8 cellular contexts compared by ENCODE assay signal in genomic region chr9:1009101-1009707, GRCh38. TPM values are rescaled to one million over a fixed set of nuclear protein-coding genes. Genes with fewer than 3 reads are reported as not detected.
DNase-seq lines count a peak whose midpoint lies in the region; ATAC-seq and TF ChIP-seq lines count a peak whose summit lies in the region.

No MANE protein-coding gene starts in this region.

- H3K4me3 Mint-ChIP-seq in CD14-positive monocyte = no peak overlapping the region
- no peak overlapping the region for H3K4me3 Mint-ChIP-seq in activated CD4-positive, alpha-beta T cell treated with anti-CD3 and anti-CD28 coated beads, Interleukin-2, amount 10 ng/mL, durations not matched to agents 24 days and 14 days

- intact Hi-C loops in CD14-positive monocyte (cut with micrococcal nuclease) = loop anchor here (2.0 to 10.0 kb wide), 5 partner anchors 114 to 534 kb away; no protein-coding TSS in a partner anchor
- intact Hi-C loops in activated CD4-positive, alpha-beta T cell treated with anti-CD3 and anti-CD28 coated beads, Interleukin-2, amount 10 ng/mL, durations not matched to agents 24 days and 14 days (cut with micrococcal nuclease) = loop anchor here (1.0 to 5.0 kb wide), 3 partner anchors 38 to 396 kb away; no protein-coding TSS in a partner anchor

- peak overlapping the region in 2 of 7 donors; percentile 38 to 71 for H3K27ac Mint-ChIP-seq in CD14-positive monocyte
- no peak overlapping the region for H3K27ac Mint-ChIP-seq in activated CD4-positive, alpha-beta T cell treated with anti-CD3 and anti-CD28 coated beads, Interleukin-2, amount 10 ng/mL, durations not matched to agents 24 days and 14 days

- peak; percentile 91 for ATAC-seq in GM19035 (IDR thresholded peaks at IDR 0.05; ENCODE audit: unreplicated experiment)
- peak; percentile 93 for ATAC-seq in HG03139 (IDR thresholded peaks at IDR 0.05; ENCODE audit: unreplicated experiment)

- no peaks in the 10 kb centered on the region for H3K36me3 Mint-ChIP-seq in CD14-positive monocyte
- H3K36me3 Mint-ChIP-seq in activated CD4-positive, alpha-beta T cell treated with anti-CD3 and anti-CD28 coated beads, Interleukin-2, amount 10 ng/mL, durations not matched to agents 24 days and 14 days (ENCODE audit: low read depth) = no peaks in the 10 kb centered on the region

- DNase-seq in CD14-positive monocyte (ENCODE audit: low spot score) = peak; percentile 75
- peak; percentile 56 for DNase-seq in NCI-H226
- DNase-seq in activated CD4-positive, alpha-beta T cell treated with anti-CD3 and anti-CD28 coated beads, Interleukin-2, amount 10 ng/mL, durations not matched to agents 24 days and 14 days = peak; percentile 93
- DNase-seq in dermis blood vessel endothelial cell = peak; percentile 87
- peak; percentile 93 for DNase-seq in medulla oblongata (ENCODE audit: extremely low spot score)
- peak; percentile 67 for DNase-seq in stimulated activated CD8-positive, alpha-beta memory T cell treated with anti-CD3 and anti-CD28 coated beads, Interleukin-15, amount 100 ng/mL, for 24 hours (ENCODE audit: low read depth)

- TF ChIP-seq CTCF in CD14-positive monocyte (IDR thresholded peaks at IDR 0.05) = peak; percentile 99

- H3K27me3 Mint-ChIP-seq in CD14-positive monocyte (ENCODE audit: low read depth in 3 of 3) = peaks cover 2 to 8% (median 2%) of the 10 kb centered on the region in 3 donors
- peaks cover 6% of the 10 kb centered on the region for H3K27me3 Mint-ChIP-seq in activated CD4-positive, alpha-beta T cell treated with anti-CD3 and anti-CD28 coated beads, Interleukin-2, amount 10 ng/mL, durations not matched to agents 24 days and 14 days

- H3K9me3 Mint-ChIP-seq in CD14-positive monocyte = no peaks in the 10 kb centered on the region
- no peaks in the 10 kb centered on the region for H3K9me3 Mint-ChIP-seq in activated CD4-positive, alpha-beta T cell treated with anti-CD3 and anti-CD28 coated beads, Interleukin-2, amount 10 ng/mL, durations not matched to agents 24 days and 14 days

- peaks cover 22% of the 10 kb centered on the region for H3K4me1 Mint-ChIP-seq in CD14-positive monocyte
- peaks cover 7% of the 10 kb centered on the region for H3K4me1 Mint-ChIP-seq in activated CD4-positive, alpha-beta T cell treated with anti-CD3 and anti-CD28 coated beads, Interleukin-2, amount 10 ng/mL, durations not matched to agents 24 days and 14 days

RNA-seq across cellular contexts. Expression of gene DMRT3, which starts 32.7 kb away (rescaled TPM):
- not detected for polyA plus RNA-seq in CD14-positive monocyte
- total RNA-seq in activated CD4-positive, alpha-beta T cell treated with anti-CD3 and anti-CD28 coated beads, Interleukin-2, amount 10 ng/mL, durations not matched to agents 24 days and 14 days = not detected in 2 replicates
- not detected in 2 replicates for total RNA-seq in dermis blood vessel endothelial cell

RNA-seq across cellular contexts. Expression of gene DMRT2, which starts 41.0 kb away (rescaled TPM):
- polyA plus RNA-seq in CD14-positive monocyte = not detected
- 0.21 and 0.26 TPM in 2 replicates for total RNA-seq in activated CD4-positive, alpha-beta T cell treated with anti-CD3 and anti-CD28 coated beads, Interleukin-2, amount 10 ng/mL, durations not matched to agents 24 days and 14 days
- total RNA-seq in dermis blood vessel endothelial cell = not detected in 2 replicates

Comparison
In these comparisons a context has a peak if more than half of its experiments do, and no peak if none do; other contexts are left out.
1. Peak in every context shown above with its lines: DNase-seq and ATAC-seq.